6 cellular contexts compared by ENCODE assay signal in genomic region chr11:726278-726915, GRCh38. TPM values are rescaled to one million over a fixed set of nuclear protein-coding genes. Genes with fewer than 3 reads are reported as not detected.
A peak's percentile ranks its signal among the peaks of the same experiment; 100 is the strongest.
DNase-seq lines count a peak whose midpoint lies in the region; TF ChIP-seq lines count a peak whose summit lies in the region.

No MANE protein-coding gene starts in this region.

- in situ Hi-C loops in GM18951 (cut with MboI; ENCODE audit: low sequenced_read_pairs, unreplicated experiment): no loop called here

- H3K36me3 ChIP-seq in endodermal cell (ENCODE audit: control insufficient read depth, insufficient read depth, low read length): no peaks in the 10 kb centered on the region

- peaks cover 33% of the 10 kb centered on the region for H3K27me3 ChIP-seq in endodermal cell (ENCODE audit: control insufficient read depth, insufficient read depth, low read length, poor library complexity, severe bottlenecking)

- H3K4me1 ChIP-seq in endodermal cell (ENCODE audit: control insufficient read depth, insufficient read depth, low read length): no peaks in the 10 kb centered on the region

- no peaks in the 10 kb centered on the region for H3K9me3 ChIP-seq in endodermal cell (ENCODE audit: control insufficient read depth, low read length)

- peak in 3 of 5 donors; percentile 41 to 49 (median 43) for DNase-seq in T-helper 1 cell
- peak; percentile 80 for DNase-seq in endodermal cell
- DNase-seq in stimulated activated CD4-positive, alpha-beta T cell treated with anti-CD3 and anti-CD28 coated beads, Interleukin-1b, Interleukin-23, amount 100 ng/mL, for 48 hours: peak; percentile 49
- DNase-seq in DMS114 treated with DMSO at 0.1 percent for 48 hours (lab: John Stamatoyannopoulos, UW; ENCODE audit: unreplicated experiment): no peak
- no peak for DNase-seq in SW 1271 (lab: John Stamatoyannopoulos, UW)

- no peak for TF ChIP-seq CTCF in endodermal cell (conservative IDR thresholded peaks at IDR 0.05)

- H3K4me1 Mint-ChIP-seq in endodermal cell: no peaks in the 10 kb centered on the region

- WGBS in endodermal cell (ENCODE audit: insufficient coverage in 1 of 2, insufficient read length in 1 of 2), 2 experiments: 42 to 52% methylated on average over 26 to 57 of the region's 57 CpGs

- no peak overlapping the region for H3K27ac ChIP-seq in endodermal cell (ENCODE audit: low read depth, low read length)

- peak; percentile 29 for TF ChIP-seq POLR2A in GM18951 (IDR thresholded peaks at IDR 0.05; ENCODE audit: extremely low read depth, insufficient read depth, insufficient read length)

- no peak overlapping the region for H3K4me3 ChIP-seq in endodermal cell (ENCODE audit: low read length)

- H3K4me3 Mint-ChIP-seq in endodermal cell: peak overlapping the region; percentile 37

- H3K9ac ChIP-seq in endodermal cell (ENCODE audit: extremely low read depth, low read length, poor library complexity, severe bottlenecking): no peak overlapping the region

- H3K36me3 Mint-ChIP-seq in endodermal cell (ENCODE audit: low read depth): no peaks in the 10 kb centered on the region

- H3K27me3 Mint-ChIP-seq in endodermal cell (ENCODE audit: insufficient read depth): peaks cover 24% of the 10 kb centered on the region

- no peak overlapping the region for H3K27ac Mint-ChIP-seq in endodermal cell

- H3K9me3 Mint-ChIP-seq in endodermal cell: no peaks in the 10 kb centered on the region

RNA-seq across cellular contexts. Expression of gene EPS8L2, which starts 20.4 kb away (rescaled TPM):
- total RNA-seq in endodermal cell: 10 to 100 TPM; 26.2 to 28.0 TPM
- polyA plus RNA-seq in endodermal cell (2013, experiment 1 of 2): 8.5 TPM
- polyA plus RNA-seq in endodermal cell (2013, experiment 2 of 2): 7.3 TPM

RNA-seq across cellular contexts. Expression of gene TALDO1, which starts 20.9 kb away (rescaled TPM):
- total RNA-seq in endodermal cell: 100 to 1,000 TPM; 177 to 221 TPM
- polyA plus RNA-seq in endodermal cell (2013, experiment 1 of 2): 123 TPM
- polyA plus RNA-seq in endodermal cell (2013, experiment 2 of 2): 112 TPM

RNA-seq across cellular contexts. Expression of gene TMEM80, which starts 30.8 kb away (rescaled TPM):
- 10 to 100 TPM; 13.2 to 19.1 TPM for total RNA-seq in endodermal cell
- 27.8 TPM for polyA plus RNA-seq in endodermal cell (2013, experiment 1 of 2)
- 25.8 TPM for polyA plus RNA-seq in endodermal cell (2013, experiment 2 of 2)

RNA-seq across cellular contexts. Expression of gene DEAF1, which starts 31.4 kb away (rescaled TPM):
- 10 to 100 TPM; 44.1 to 51.9 TPM for total RNA-seq in endodermal cell
- 53.7 TPM for polyA plus RNA-seq in endodermal cell (2013, experiment 1 of 2)
- 48.4 TPM for polyA plus RNA-seq in endodermal cell (2013, experiment 2 of 2)

RNA-seq across cellular contexts. Expression of gene GATD1, which starts 50.9 kb away (rescaled TPM):
- 10 to 100 TPM; 57.2 to 63.2 TPM for total RNA-seq in endodermal cell
- polyA plus RNA-seq in endodermal cell (2013, experiment 1 of 2): 42.3 TPM
- 39.0 TPM for polyA plus RNA-seq in endodermal cell (2013, experiment 2 of 2)

Comparison
In these comparisons a context has a peak if more than half of its experiments do, and no peak if none do; other contexts are left out.
1. DNase-seq: peak in T-helper 1 cell (3 of 5), endodermal cell (single experiment) and stimulated activated CD4-positive, alpha-beta T cell treated with anti-CD3 and anti-CD28 coated beads, Interleukin-1b, Interleukin-23, amount 100 ng/mL, for 48 hours (single experiment); none in DMS114 treated with DMSO at 0.1 percent for 48 hours (single experiment) and SW 1271 (0 of 2).